ENCODE assay signal across 8 cellular contexts in the genomic region with DNA sequence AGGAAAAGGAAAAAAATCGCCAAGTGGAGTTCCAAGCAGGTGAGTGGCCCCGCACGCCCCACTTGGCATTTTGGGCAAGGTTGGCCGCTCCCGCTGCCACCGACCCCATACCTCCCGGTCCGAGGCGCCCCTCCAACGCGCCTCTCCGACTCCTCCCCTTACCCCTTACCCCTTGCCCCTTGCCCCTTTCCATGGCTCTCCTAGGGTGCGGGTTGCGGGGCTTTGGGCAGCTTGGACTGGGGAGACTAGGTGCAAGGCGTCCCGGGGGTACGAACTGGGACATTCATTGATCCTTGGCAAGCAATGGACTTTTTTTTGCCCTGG. TPM values are rescaled to one million over a fixed set of nuclear protein-coding genes. Genes with fewer than 3 reads are reported as not detected.
DNase-seq lines count a peak whose midpoint lies in the region; ATAC-seq and TF ChIP-seq lines count a peak whose summit lies in the region.

No MANE protein-coding gene starts in this region.

- no peak for TF ChIP-seq POLR2A in heart left ventricle (IDR thresholded peaks at IDR 0.05)

- no peak for DNase-seq in heart left ventricle
- DNase-seq in left ventricle myocardium superior, result no peak
- DNase-seq in cerebellar cortex (ENCODE audit: low spot score), result no peak
- DNase-seq in cerebellum (ENCODE audit: low spot score), result no peak
- no peak for DNase-seq in NCI-H446 treated with DMSO at 0.1 percent for 48 hours (lab: John Stamatoyannopoulos, UW)

- H3K4me3 ChIP-seq in heart left ventricle, result peak overlapping the region; percentile 31 to 78 (median 60)
- peak overlapping the region; percentile 63 to 66 for H3K4me3 ChIP-seq in duodenal mucosa (ENCODE audit: low read depth in 1 of 2, low read length in 2 of 2)
- no peak overlapping the region for H3K4me3 ChIP-seq in mucosa of stomach (ENCODE audit: low read length)
- H3K4me3 ChIP-seq in urinary bladder (ENCODE audit: low read depth, low read length), result peak overlapping the region; percentile 34

- TF ChIP-seq CTCF in heart left ventricle (IDR thresholded peaks at IDR 0.05), result no peak

- H3K4me1 ChIP-seq in heart left ventricle, result peaks cover 0 to 8% (median 0%) of the 10 kb centered on the region in 12 donors
- H3K4me1 ChIP-seq in duodenal mucosa (ENCODE audit: control insufficient read depth in 1 of 2, insufficient read depth in 2 of 2, low read length in 2 of 2), result peaks cover 5 to 7% of the 10 kb centered on the region in 2 donors
- no peaks in the 10 kb centered on the region for H3K4me1 ChIP-seq in mucosa of stomach (ENCODE audit: control insufficient read depth, insufficient read depth, low read length)
- H3K4me1 ChIP-seq in urinary bladder (ENCODE audit: insufficient read depth), result no peaks in the 10 kb centered on the region

- 1 to 36% (median 14%) methylated on average over 16 to 17 of the region's 17 CpGs for WGBS in heart left ventricle, 4 donors
- WGBS in urinary bladder, result 1% methylated on average over 17 of the region's 17 CpGs

- ATAC-seq in heart left ventricle (no peak), left ventricle myocardium superior (no peak)

- H3K36me3 ChIP-seq in heart left ventricle (no peaks in the 10 kb centered on the region), duodenal mucosa (ENCODE audit: control insufficient read depth in 1 of 2, insufficient read depth in 2 of 2, low read length in 2 of 2) (no peaks in the 10 kb centered on the region), mucosa of stomach (ENCODE audit: control insufficient read depth, insufficient read depth, low read length) (no peaks in the 10 kb centered on the region), urinary bladder (ENCODE audit: insufficient read depth) (no peaks in the 10 kb centered on the region)

- H3K27me3 ChIP-seq in heart left ventricle, result peaks cover 0 to 55% (median 0%) of the 10 kb centered on the region in 9 donors
- H3K27me3 ChIP-seq in duodenal mucosa (ENCODE audit: control insufficient read depth in 1 of 2, insufficient read depth in 2 of 2, low read length in 2 of 2), result no peaks in the 10 kb centered on the region
- no peaks in the 10 kb centered on the region for H3K27me3 ChIP-seq in mucosa of stomach (ENCODE audit: control insufficient read depth, insufficient read depth, low read length)

- H3K9ac ChIP-seq in duodenal mucosa (ENCODE audit: low read depth in 1 of 2, low read length in 2 of 2) (peak overlapping the region in 1 of 2 donors; percentile 25), mucosa of stomach (ENCODE audit: low read length) (peak overlapping the region; percentile 34)

- H3K9me3 ChIP-seq in heart left ventricle (no peaks in the 10 kb centered on the region), duodenal mucosa (ENCODE audit: control insufficient read depth in 1 of 2, low read length in 2 of 2) (no peaks in the 10 kb centered on the region), mucosa of stomach (ENCODE audit: control insufficient read depth, low read length) (no peaks in the 10 kb centered on the region)

- intact Hi-C loops in heart left ventricle (cut with DNase I), result loop anchor here in 4 of 10 donors (5.0 to 10.0 kb wide), 3 partner anchors 113 to 130 kb away; no protein-coding TSS in a partner anchor
- intact Hi-C loops in left ventricle myocardium superior (cut with micrococcal nuclease), result loop anchor here (5.0 kb wide), 1 partner anchor 115 kb away; no protein-coding TSS in a partner anchor

- peak overlapping the region in 8 of 12 donors; percentile 50 to 97 (median 89) for H3K27ac ChIP-seq in heart left ventricle
- H3K27ac ChIP-seq in duodenal mucosa (ENCODE audit: low read depth, low read length), result no peak overlapping the region
- no peak overlapping the region for H3K27ac ChIP-seq in urinary bladder (ENCODE audit: low read depth)

RNA-seq across cellular contexts. Expression of a gene that starts 0.7 kb away (rescaled TPM):
- total RNA-seq in heart left ventricle, result 10 to 100 TPM in 2 of 9 donors, 1 to 10 TPM in 7; 4.7 to 12.1 (median 7.2) TPM
- polyA plus RNA-seq in heart left ventricle, result 1 to 10 TPM; 2.2 to 7.7 TPM
- 6.7 TPM for total RNA-seq in left ventricle myocardium superior
- 16.1 TPM for total RNA-seq in urinary bladder
- polyA plus RNA-seq in urinary bladder, result 12.2 TPM
- 17.9 TPM for total RNA-seq in cerebellum

Comparison
In these comparisons a context has a peak if more than half of its experiments do, and no peak if none do; other contexts are left out.
1. H3K27ac ChIP-seq: peak in heart left ventricle (8 of 12); none in duodenal mucosa (single experiment) and urinary bladder (single experiment).